ENCODE assay signal across 1 cellular context in the genomic region with DNA sequence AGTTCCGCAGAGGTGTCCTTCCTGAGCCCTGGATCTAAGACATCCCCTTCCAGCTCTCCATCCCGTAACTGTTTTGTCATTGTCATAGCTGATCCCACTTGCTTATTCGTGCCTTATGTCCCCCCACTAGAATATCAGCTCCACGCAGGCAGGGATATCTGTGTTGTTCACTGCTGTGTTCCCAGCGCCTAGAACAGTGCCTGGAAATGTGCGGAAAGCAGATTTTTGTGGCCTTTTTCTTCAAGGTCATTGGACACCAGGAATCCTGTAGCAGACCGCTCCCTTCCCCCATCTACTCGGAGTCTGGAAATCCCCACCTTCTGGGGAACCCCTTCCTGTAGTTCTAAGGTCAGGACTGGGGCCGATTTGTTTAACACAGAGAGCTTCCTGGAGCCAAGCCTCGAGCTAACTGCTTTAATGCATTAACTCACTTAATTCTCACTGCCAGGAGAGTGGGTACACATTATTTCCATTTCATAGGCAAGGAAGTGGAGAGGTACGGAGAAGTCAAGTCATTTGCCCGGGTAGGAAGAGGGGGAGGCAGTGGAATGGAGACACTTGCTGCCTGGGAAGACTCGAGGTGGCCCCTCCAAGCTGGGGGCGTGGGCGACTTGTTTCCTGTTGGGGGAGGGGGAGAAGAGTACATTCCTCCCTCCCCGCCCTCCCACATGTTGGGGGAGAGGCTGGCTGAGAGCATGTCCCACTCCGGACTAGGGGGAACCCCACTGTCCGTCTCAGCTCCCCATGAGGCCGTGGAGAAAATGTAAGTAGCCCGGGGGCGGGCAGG.
A peak's percentile ranks its signal among the peaks of the same experiment; 100 is the strongest.
TF ChIP-seq lines count a peak whose summit lies in the region.

No MANE protein-coding gene starts in this region.

TF ChIP-seq in GM12878, 131 proteins besides CTCF, POLR2A, EP300 and RAD21 (continued from another document and continues in another):
- TF ChIP-seq, protein P1, sequence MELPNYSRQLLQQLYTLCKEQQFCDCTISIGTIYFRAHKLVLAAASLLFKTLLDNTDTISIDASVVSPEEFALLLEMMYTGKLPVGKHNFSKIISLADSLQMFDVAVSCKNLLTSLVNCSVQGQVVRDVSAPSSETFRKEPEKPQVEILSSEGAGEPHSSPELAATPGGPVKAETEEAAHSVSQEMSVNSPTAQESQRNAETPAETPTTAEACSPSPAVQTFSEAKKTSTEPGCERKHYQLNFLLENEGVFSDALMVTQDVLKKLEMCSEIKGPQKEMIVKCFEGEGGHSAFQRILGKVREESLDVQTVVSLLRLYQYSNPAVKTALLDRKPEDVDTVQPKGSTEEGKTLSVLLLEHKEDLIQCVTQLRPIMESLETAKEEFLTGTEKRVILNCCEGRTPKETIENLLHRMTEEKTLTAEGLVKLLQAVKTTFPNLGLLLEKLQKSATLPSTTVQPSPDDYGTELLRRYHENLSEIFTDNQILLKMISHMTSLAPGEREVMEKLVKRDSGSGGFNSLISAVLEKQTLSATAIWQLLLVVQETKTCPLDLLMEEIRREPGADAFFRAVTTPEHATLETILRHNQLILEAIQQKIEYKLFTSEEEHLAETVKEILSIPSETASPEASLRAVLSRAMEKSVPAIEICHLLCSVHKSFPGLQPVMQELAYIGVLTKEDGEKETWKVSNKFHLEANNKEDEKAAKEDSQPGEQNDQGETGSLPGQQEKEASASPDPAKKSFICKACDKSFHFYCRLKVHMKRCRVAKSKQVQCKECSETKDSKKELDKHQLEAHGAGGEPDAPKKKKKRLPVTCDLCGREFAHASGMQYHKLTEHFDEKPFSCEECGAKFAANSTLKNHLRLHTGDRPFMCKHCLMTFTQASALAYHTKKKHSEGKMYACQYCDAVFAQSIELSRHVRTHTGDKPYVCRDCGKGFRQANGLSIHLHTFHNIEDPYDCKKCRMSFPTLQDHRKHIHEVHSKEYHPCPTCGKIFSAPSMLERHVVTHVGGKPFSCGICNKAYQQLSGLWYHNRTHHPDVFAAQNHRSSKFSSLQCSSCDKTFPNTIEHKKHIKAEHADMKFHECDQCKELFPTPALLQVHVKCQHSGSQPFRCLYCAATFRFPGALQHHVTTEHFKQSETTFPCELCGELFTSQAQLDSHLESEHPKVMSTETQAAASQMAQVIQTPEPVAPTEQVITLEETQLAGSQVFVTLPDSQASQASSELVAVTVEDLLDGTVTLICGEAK (IDR thresholded peaks at IDR 0.05; ENCODE audit: borderline replicate concordance), result no peak
- TF ChIP-seq, protein P2, sequence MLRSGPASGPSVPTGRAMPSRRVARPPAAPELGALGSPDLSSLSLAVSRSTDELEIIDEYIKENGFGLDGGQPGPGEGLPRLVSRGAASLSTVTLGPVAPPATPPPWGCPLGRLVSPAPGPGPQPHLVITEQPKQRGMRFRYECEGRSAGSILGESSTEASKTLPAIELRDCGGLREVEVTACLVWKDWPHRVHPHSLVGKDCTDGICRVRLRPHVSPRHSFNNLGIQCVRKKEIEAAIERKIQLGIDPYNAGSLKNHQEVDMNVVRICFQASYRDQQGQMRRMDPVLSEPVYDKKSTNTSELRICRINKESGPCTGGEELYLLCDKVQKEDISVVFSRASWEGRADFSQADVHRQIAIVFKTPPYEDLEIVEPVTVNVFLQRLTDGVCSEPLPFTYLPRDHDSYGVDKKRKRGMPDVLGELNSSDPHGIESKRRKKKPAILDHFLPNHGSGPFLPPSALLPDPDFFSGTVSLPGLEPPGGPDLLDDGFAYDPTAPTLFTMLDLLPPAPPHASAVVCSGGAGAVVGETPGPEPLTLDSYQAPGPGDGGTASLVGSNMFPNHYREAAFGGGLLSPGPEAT (IDR thresholded peaks at IDR 0.05; ENCODE audit: low read depth), result peak; percentile 90
- TF ChIP-seq MYB (IDR thresholded peaks at IDR 0.05; ENCODE audit: borderline replicate concordance, low read depth, low read length), result no peak
- no peak for TF ChIP-seq JUNB (IDR thresholded peaks at IDR 0.05)
- peak in 1 of 2 experiments; percentile 95; a peak in 2 of 3 replicates for TF ChIP-seq EGR1 (IDR thresholded peaks at IDR 0.05; ENCODE audit: borderline replicate concordance in 1 of 2, low read depth in 2 of 2, low read length in 2 of 2)
- no peak for TF ChIP-seq SREBF2 (IDR thresholded peaks at IDR 0.05; ENCODE audit: low read length)
- TF ChIP-seq, protein P3, sequence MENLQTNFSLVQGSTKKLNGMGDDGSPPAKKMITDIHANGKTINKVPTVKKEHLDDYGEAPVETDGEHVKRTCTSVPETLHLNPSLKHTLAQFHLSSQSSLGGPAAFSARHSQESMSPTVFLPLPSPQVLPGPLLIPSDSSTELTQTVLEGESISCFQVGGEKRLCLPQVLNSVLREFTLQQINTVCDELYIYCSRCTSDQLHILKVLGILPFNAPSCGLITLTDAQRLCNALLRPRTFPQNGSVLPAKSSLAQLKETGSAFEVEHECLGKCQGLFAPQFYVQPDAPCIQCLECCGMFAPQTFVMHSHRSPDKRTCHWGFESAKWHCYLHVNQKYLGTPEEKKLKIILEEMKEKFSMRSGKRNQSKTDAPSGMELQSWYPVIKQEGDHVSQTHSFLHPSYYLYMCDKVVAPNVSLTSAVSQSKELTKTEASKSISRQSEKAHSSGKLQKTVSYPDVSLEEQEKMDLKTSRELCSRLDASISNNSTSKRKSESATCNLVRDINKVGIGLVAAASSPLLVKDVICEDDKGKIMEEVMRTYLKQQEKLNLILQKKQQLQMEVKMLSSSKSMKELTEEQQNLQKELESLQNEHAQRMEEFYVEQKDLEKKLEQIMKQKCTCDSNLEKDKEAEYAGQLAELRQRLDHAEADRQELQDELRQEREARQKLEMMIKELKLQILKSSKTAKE (IDR thresholded peaks at IDR 0.05; ENCODE audit: low read depth, poor library complexity, severe bottlenecking), result peak; percentile 56
- no peak for TF ChIP-seq SRF (IDR thresholded peaks at IDR 0.05; ENCODE audit: low read depth in 2 of 2, low read length in 2 of 2)
- TF ChIP-seq RBBP5 (conservative IDR thresholded peaks at IDR 0.05), result peak; percentile 86; the same call in 1 of the 2 replicates
- peak; percentile 81; the same call in 1 of the 2 replicates for TF ChIP-seq NBN (IDR thresholded peaks at IDR 0.05)
- peak; percentile 71; the same call in 1 of the 2 replicates for TF ChIP-seq ZBED1 (IDR thresholded peaks at IDR 0.05; ENCODE audit: borderline replicate concordance)
- no peak for TF ChIP-seq IRF4 (IDR thresholded peaks at IDR 0.05; ENCODE audit: low read depth, low read length)
- no peak for TF ChIP-seq CHD4 (IDR thresholded peaks at IDR 0.05)
- TF ChIP-seq, protein P4, sequence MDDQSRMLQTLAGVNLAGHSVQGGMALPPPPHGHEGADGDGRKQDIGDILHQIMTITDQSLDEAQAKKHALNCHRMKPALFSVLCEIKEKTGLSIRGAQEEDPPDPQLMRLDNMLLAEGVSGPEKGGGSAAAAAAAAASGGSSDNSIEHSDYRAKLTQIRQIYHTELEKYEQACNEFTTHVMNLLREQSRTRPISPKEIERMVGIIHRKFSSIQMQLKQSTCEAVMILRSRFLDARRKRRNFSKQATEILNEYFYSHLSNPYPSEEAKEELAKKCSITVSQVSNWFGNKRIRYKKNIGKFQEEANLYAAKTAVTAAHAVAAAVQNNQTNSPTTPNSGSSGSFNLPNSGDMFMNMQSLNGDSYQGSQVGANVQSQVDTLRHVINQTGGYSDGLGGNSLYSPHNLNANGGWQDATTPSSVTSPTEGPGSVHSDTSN (IDR thresholded peaks at IDR 0.05; ENCODE audit: insufficient replicate concordance, low read depth, low read length), result no peak
- TF ChIP-seq KAT2A (conservative IDR thresholded peaks at IDR 0.05; ENCODE audit: control insufficient read depth, low read depth, low read length), result no peak
- TF ChIP-seq SIN3A (IDR thresholded peaks at IDR 0.05; ENCODE audit: low read depth, low read length), result no peak
- TF ChIP-seq IKZF1 (conservative IDR thresholded peaks at IDR 0.05), result peak; percentile 62
- TF ChIP-seq ZSCAN29 (IDR thresholded peaks at IDR 0.05), result no peak
- no peak for TF ChIP-seq SIX5 (IDR thresholded peaks at IDR 0.05; ENCODE audit: low read depth, low read length, severe bottlenecking)
- TF ChIP-seq CREB1 (IDR thresholded peaks at IDR 0.05; ENCODE audit: low read depth), result no peak
- no peak for TF ChIP-seq LARP7 (IDR thresholded peaks at IDR 0.05)
- TF ChIP-seq SMC3 (IDR thresholded peaks at IDR 0.05; ENCODE audit: borderline replicate concordance, low read length), result no peak
- no peak for TF ChIP-seq NRF1 (conservative IDR thresholded peaks at IDR 0.05; ENCODE audit: low read depth, low read length)
- no peak for TF ChIP-seq CHD1 (IDR thresholded peaks at IDR 0.05; ENCODE audit: low read depth, low read length)
- TF ChIP-seq NFYA (IDR thresholded peaks at IDR 0.05; ENCODE audit: borderline replicate concordance, low read depth, low read length), result no peak
- peak; percentile 36; the same call in 1 of the 2 replicates for TF ChIP-seq PAX5 (IDR thresholded peaks at IDR 0.05; ENCODE audit: borderline replicate concordance, low read depth, low read length)
- TF ChIP-seq POLR2AphosphoS5 (IDR thresholded peaks at IDR 0.05; ENCODE audit: low read length), result peak; percentile 23; the same call in 1 of the 2 replicates
- peak; percentile 92; the same call in 1 of the 2 replicates for TF ChIP-seq ESRRA (IDR thresholded peaks at IDR 0.05; ENCODE audit: low read length)
- peak; percentile 59 for TF ChIP-seq YY1 (IDR thresholded peaks at IDR 0.05; ENCODE audit: low read depth, low read length)
- no peak for TF ChIP-seq YBX1 (IDR thresholded peaks at IDR 0.05)
- peak; percentile 60 to 63 for TF ChIP-seq IKZF2 (IDR thresholded peaks at IDR 0.05)
- TF ChIP-seq, protein P5, sequence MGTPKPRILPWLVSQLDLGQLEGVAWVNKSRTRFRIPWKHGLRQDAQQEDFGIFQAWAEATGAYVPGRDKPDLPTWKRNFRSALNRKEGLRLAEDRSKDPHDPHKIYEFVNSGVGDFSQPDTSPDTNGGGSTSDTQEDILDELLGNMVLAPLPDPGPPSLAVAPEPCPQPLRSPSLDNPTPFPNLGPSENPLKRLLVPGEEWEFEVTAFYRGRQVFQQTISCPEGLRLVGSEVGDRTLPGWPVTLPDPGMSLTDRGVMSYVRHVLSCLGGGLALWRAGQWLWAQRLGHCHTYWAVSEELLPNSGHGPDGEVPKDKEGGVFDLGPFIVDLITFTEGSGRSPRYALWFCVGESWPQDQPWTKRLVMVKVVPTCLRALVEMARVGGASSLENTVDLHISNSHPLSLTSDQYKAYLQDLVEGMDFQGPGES (IDR thresholded peaks at IDR 0.05), result no peak
- TF ChIP-seq, protein P6, sequence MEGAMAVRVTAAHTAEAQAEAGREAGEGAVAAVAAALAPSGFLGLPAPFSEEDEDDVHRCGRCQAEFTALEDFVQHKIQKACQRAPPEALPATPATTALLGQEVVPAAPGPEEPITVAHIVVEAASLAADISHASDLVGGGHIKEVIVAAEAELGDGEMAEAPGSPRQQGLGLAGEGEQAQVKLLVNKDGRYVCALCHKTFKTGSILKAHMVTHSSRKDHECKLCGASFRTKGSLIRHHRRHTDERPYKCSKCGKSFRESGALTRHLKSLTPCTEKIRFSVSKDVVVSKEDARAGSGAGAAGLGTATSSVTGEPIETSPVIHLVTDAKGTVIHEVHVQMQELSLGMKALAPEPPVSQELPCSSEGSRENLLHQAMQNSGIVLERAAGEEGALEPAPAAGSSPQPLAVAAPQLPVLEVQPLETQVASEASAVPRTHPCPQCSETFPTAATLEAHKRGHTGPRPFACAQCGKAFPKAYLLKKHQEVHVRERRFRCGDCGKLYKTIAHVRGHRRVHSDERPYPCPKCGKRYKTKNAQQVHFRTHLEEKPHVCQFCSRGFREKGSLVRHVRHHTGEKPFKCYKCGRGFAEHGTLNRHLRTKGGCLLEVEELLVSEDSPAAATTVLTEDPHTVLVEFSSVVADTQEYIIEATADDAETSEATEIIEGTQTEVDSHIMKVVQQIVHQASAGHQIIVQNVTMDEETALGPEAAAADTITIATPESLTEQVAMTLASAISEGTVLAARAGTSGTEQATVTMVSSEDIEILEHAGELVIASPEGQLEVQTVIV (IDR thresholded peaks at IDR 0.05; ENCODE audit: borderline replicate concordance, partially characterized antibody), result no peak
- TF ChIP-seq ZNF24 (IDR thresholded peaks at IDR 0.05), result no peak
- no peak; the same call in 1 of the 2 replicates for TF ChIP-seq GATAD2B (conservative IDR thresholded peaks at IDR 0.05; ENCODE audit: low read depth)
- no peak for TF ChIP-seq CEBPB (IDR thresholded peaks at IDR 0.05; ENCODE audit: borderline replicate concordance in 1 of 2, low read depth in 2 of 2, low read length in 2 of 2)
- TF ChIP-seq ETV6 (conservative IDR thresholded peaks at IDR 0.05 in 1 of 2, IDR thresholded peaks at IDR 0.05 in 1 of 2; ENCODE audit: borderline replicate concordance in 1 of 2, low read depth in 1 of 2), result peak in 1 of 2 experiments; percentile 25; a peak in 1 of 4 replicates
- TF ChIP-seq NR2F1 (conservative IDR thresholded peaks at IDR 0.05), result peak; percentile 89
- TF ChIP-seq, protein P7, sequence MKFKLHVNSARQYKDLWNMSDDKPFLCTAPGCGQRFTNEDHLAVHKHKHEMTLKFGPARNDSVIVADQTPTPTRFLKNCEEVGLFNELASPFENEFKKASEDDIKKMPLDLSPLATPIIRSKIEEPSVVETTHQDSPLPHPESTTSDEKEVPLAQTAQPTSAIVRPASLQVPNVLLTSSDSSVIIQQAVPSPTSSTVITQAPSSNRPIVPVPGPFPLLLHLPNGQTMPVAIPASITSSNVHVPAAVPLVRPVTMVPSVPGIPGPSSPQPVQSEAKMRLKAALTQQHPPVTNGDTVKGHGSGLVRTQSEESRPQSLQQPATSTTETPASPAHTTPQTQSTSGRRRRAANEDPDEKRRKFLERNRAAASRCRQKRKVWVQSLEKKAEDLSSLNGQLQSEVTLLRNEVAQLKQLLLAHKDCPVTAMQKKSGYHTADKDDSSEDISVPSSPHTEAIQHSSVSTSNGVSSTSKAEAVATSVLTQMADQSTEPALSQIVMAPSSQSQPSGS (IDR thresholded peaks at IDR 0.05; ENCODE audit: low read length), result no peak
- peak; percentile 85; the same call in 1 of the 2 replicates for TF ChIP-seq ASH2L (IDR thresholded peaks at IDR 0.05; ENCODE audit: borderline replicate concordance, low read depth)
- TF ChIP-seq ZNF217 (IDR thresholded peaks at IDR 0.05), result no peak
- TF ChIP-seq, protein P8, sequence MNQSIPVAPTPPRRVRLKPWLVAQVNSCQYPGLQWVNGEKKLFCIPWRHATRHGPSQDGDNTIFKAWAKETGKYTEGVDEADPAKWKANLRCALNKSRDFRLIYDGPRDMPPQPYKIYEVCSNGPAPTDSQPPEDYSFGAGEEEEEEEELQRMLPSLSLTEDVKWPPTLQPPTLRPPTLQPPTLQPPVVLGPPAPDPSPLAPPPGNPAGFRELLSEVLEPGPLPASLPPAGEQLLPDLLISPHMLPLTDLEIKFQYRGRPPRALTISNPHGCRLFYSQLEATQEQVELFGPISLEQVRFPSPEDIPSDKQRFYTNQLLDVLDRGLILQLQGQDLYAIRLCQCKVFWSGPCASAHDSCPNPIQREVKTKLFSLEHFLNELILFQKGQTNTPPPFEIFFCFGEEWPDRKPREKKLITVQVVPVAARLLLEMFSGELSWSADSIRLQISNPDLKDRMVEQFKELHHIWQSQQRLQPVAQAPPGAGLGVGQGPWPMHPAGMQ (IDR thresholded peaks at IDR 0.05; ENCODE audit: borderline replicate concordance), result no peak
- no peak for TF ChIP-seq SPI1 (IDR thresholded peaks at IDR 0.05; ENCODE audit: borderline replicate concordance, insufficient read depth, low read depth, low read length)
- TF ChIP-seq, protein P9, sequence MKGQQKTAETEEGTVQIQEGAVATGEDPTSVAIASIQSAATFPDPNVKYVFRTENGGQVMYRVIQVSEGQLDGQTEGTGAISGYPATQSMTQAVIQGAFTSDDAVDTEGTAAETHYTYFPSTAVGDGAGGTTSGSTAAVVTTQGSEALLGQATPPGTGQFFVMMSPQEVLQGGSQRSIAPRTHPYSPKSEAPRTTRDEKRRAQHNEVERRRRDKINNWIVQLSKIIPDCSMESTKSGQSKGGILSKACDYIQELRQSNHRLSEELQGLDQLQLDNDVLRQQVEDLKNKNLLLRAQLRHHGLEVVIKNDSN (IDR thresholded peaks at IDR 0.05; ENCODE audit: borderline replicate concordance, extremely low read length, insufficient read depth, low read depth, low read length), result no peak
- no peak for TF ChIP-seq TARDBP (IDR thresholded peaks at IDR 0.05; ENCODE audit: borderline replicate concordance)
